Comparison of ENCODE assay signal across 8 cellular contexts in genomic region chr5:138331449-138332368, GRCh38.
DNase-seq lines count a peak whose midpoint lies in the region; ATAC-seq and TF ChIP-seq lines count a peak whose summit lies in the region.

Gene CDC25C, minus strand, starts transcription at chr5:138331804. Its CDS starts 624 bp downstream, at chr5:138331180.

- no peaks in the 10 kb centered on the region for H3K27me3 ChIP-seq in OCI-LY3 (ENCODE audit: low read depth, low read length)

- no peaks in the 10 kb centered on the region for H3K36me3 ChIP-seq in OCI-LY3 (replicated peaks; ENCODE audit: low read depth, low read length)

- TF ChIP-seq CTCF in OCI-LY3 (IDR thresholded peaks at IDR 0.05; ENCODE audit: low read depth, low read length) = no peak

- peak; percentile 98 for ATAC-seq in GM21528 (IDR thresholded peaks at IDR 0.05; ENCODE audit: low FRiP score, unreplicated experiment)

- DNase-seq in DMS 273 treated with DMSO at 0.1 percent for 48 hours (lab: John Stamatoyannopoulos, UW) (peak; percentile 99), HuH-7.5 (ENCODE audit: low spot score) (peak; percentile 87), activated T-cell treated with anti-CD3 and anti-CD28 coated beads for 1 hour (ENCODE audit: low read depth) (peak; percentile 94), epidermal melanocyte (ENCODE audit: insufficient read length, low spot score) (peak; percentile 98), middle frontal gyrus (ENCODE audit: extremely low spot score, low spot score) (peak; percentile 94)
- DNase-seq in stimulated activated CD8-positive, alpha-beta memory T cell treated with anti-CD3 and anti-CD28 coated beads, Interleukin-2, amount 100 ng/mL, for 1 hour (ENCODE audit: low read depth in 2 of 2) = peak; percentile 84 to 93

- no peaks in the 10 kb centered on the region for H4K20me1 ChIP-seq in OCI-LY3 (ENCODE audit: insufficient read depth, low read length)

- H2AFZ ChIP-seq in OCI-LY3 (ENCODE audit: low read depth, low read length) = peak within 1 kb of the TSS; percentile 90

- no peaks in the 10 kb centered on the region for H3K9me3 ChIP-seq in OCI-LY3 (ENCODE audit: insufficient read depth, low read length)

- peak within 1 kb of the TSS; percentile 98 for H3K4me3 ChIP-seq in OCI-LY3 (ENCODE audit: low read length)

- H3K9ac ChIP-seq in OCI-LY3 (ENCODE audit: low read length) = peak within 1 kb of the TSS; percentile 80

- no peak within 1 kb of the TSS; the same call in 1 of the 2 replicates for H3K27ac ChIP-seq in OCI-LY3 (ENCODE audit: low read length)

- peaks cover 5% of the 10 kb centered on the region; the same call in 1 of the 2 replicates for H3K4me1 ChIP-seq in OCI-LY3 (ENCODE audit: low read length)

- H3K79me2 ChIP-seq in OCI-LY3 (ENCODE audit: low read length) = no peaks in the 10 kb centered on the region

- H3K4me2 ChIP-seq in OCI-LY3 (ENCODE audit: low read length) = peak within 1 kb of the TSS; percentile 84
